9 cellular contexts compared by ENCODE assay signal in genomic region chr20:35662541-35662940, GRCh38. TPM values are rescaled to one million over a fixed set of nuclear protein-coding genes. Genes with fewer than 3 reads are reported as not detected.
DNase-seq lines count a peak whose midpoint lies in the region; ATAC-seq, FAIRE-seq and TF ChIP-seq lines count a peak whose summit lies in the region.
"Had no signal": no experiment of that assay in that cellular context is flagged by ENCODE, and none has a peak within 500 bp of the region (broad histone marks: within the 10 kb centered on the region; RNA-seq: fewer than 3 reads in every experiment).

No MANE protein-coding gene starts in this region.

- CTCF ChIA-PET in GM12878 (lab: Yijun Ruan, JAX) (interaction anchor here (1.8 kb wide), 1 partner anchor 80 kb away, joined by 3 read pairs; no protein-coding TSS in a partner anchor), HEK293T (lab: Yijun Ruan, JAX) (no interaction called here)

- no peak for FAIRE-seq in GM12878 (lab: Jason Lieb, UNC)

- H3K36me3 Mint-ChIP-seq in mesothelial cell of epicardium, result no peaks in the 10 kb centered on the region

- H3K9ac ChIP-seq in GM12878 (ENCODE audit: control insufficient read depth, insufficient read depth, low read length), result peak overlapping the region; percentile 87; the same call in 1 of the 2 replicates

- TF ChIP-seq POLR2A in GM12878 (IDR thresholded peaks at IDR 0.05; ENCODE audit: low read depth, low read length) (no peak), lower leg skin (IDR thresholded peaks at IDR 0.05) (no peak)

- SMC1A ChIA-PET in GM12878 (lab: Charles Lee; ENCODE audit: uncharacterized antibody, unreplicated experiment), result interaction anchor here (0.9 to 4.8 kb wide), 6 partner anchors 38 to 150 kb away, joined by 3 to 28 read pairs (median 4); partner anchors contain the start of gene SPAG4

- H4K20me1 ChIP-seq in GM12878 (ENCODE audit: control insufficient read depth, insufficient read depth), result peaks cover 13% of the 10 kb centered on the region

- WGBS in GM12878 (ENCODE audit: insufficient coverage, insufficient replicate concordance, low lambda C conversion rate, missing lambda C conversion rate), result 0% methylated on average over 2 of the region's 2 CpGs
- WGBS in lower leg skin, 2 donors, result 15 to 17% methylated on average over 2 of the region's 2 CpGs

- in situ Hi-C loops in GM12878 (cut with MboI), result no loop called here

- H3K27ac ChIP-seq in ACC112 (ENCODE audit: low read depth, low read length) (no peak overlapping the region), HL-60 (replicated peaks) (no peak overlapping the region; the same call in 1 of the 2 replicates), GM12878 (ENCODE audit: control insufficient read depth, insufficient read depth) (peak overlapping the region; percentile 25)

- no peak for TF ChIP-seq EP300 in GM12878 (IDR thresholded peaks at IDR 0.05; ENCODE audit: borderline replicate concordance in 1 of 2, control insufficient read depth in 1 of 2, low read depth in 2 of 2, low read length in 2 of 2)

- H3K4me1 Mint-ChIP-seq in mesothelial cell of epicardium, result peaks cover 52% of the 10 kb centered on the region

- ATAC-seq in GM12878, result no peak; the same call in 2 of the 3 replicates
- ATAC-seq in HG03045 (IDR thresholded peaks at IDR 0.05; ENCODE audit: unreplicated experiment), result no peak

- peak overlapping the region; percentile 98 for H3K4me2 ChIP-seq in GM12878 (ENCODE audit: control insufficient read depth, insufficient read depth)

- H2AFZ ChIP-seq in ACC112 (ENCODE audit: low read length, unreplicated experiment) (no peak overlapping the region), GM12878 (ENCODE audit: control insufficient read depth, low read depth, low read length) (no peak overlapping the region)

- BruUV-seq in GM12878 (replicated peaks; lab: Mats Ljungman, UMichigan), result no TSS peak

- TF ChIP-seq RAD21 in GM12878 (IDR thresholded peaks at IDR 0.05; ENCODE audit: insufficient read depth, low read depth, low read length), result no peak

- no peaks in the 10 kb centered on the region for H3K27me3 ChIP-seq in ACC112 (ENCODE audit: insufficient read depth, low read length)
- H3K27me3 ChIP-seq in HL-60 (ENCODE audit: insufficient read depth, poor library complexity, severe bottlenecking), result no peaks in the 10 kb centered on the region
- H3K27me3 ChIP-seq in GM12878 (replicated peaks in 1 of 2; ENCODE audit: control insufficient read depth in 2 of 2, insufficient read depth in 2 of 2, low read length in 1 of 2), result no peaks in the 10 kb centered on the region

- intact Hi-C loops in GM12878 (cut with micrococcal nuclease; ENCODE audit: unreplicated experiment), result no loop called here
- intact Hi-C loops in lower leg skin (cut with DNase I; ENCODE audit: low total_unique reads), result no loop called here
- intact Hi-C loops in posterior cingulate gyrus (cut with DNase I), result loop anchor here (5.0 kb wide), 2 partner anchors 45 to 120 kb away; partner anchors contain the start of genes ERGIC3 and SPAG4

- POLR2A ChIA-PET in GM12878 (lab: Charles Lee) (interaction anchor here (0.6 to 2.9 kb wide), 4 partner anchors 45 to 111 kb away, joined by 3 to 24 read pairs (median 8); partner anchors contain the start of genes RBM39 and SPAG4), HEK293T (lab: Yijun Ruan, JAX) (interaction anchor here (4.2 kb wide), 1 partner anchor 44 kb away, joined by 44 read pairs; the partner anchor contains the start of gene SPAG4)

- TF ChIP-seq CTCF in HL-60 (IDR thresholded peaks at IDR 0.05; ENCODE audit: insufficient read depth, low read length), result no peak
- no peak for TF ChIP-seq CTCF in GM12878 (IDR thresholded peaks at IDR 0.05 in 2 of 3, conservative IDR thresholded peaks at IDR 0.05 in 1 of 3; ENCODE audit: control insufficient read depth in 2 of 3, extremely low read depth in 1 of 3, insufficient read depth in 1 of 3, low read depth in 3 of 3, low read length in 3 of 3)
- TF ChIP-seq CTCF in mesothelial cell of epicardium (IDR thresholded peaks at IDR 0.05; ENCODE audit: unreplicated experiment), result no peak
- no peak for TF ChIP-seq CTCF in lower leg skin (IDR thresholded peaks at IDR 0.05)

- DNase-seq in HL-60 (ENCODE audit: low read depth in 1 of 2, low spot score in 1 of 2) (no peak), GM12878 (ENCODE audit: low read depth, low spot score) (no peak), mesothelial cell of epicardium (ENCODE audit: low spot score in 2 of 2, unreplicated experiment in 2 of 2) (no peak), lower leg skin (ENCODE audit: low spot score in 2 of 2) (no peak), HEK293T (ENCODE audit: extremely low spot score) (no peak), posterior cingulate gyrus (no peak)
- DNase-seq: Right ventricle myocardium superior had no signal

- H3K79me2 ChIP-seq in ACC112 (ENCODE audit: control insufficient read depth, insufficient read depth, low read length, unreplicated experiment) (peaks cover 72% of the 10 kb centered on the region), GM12878 (ENCODE audit: control insufficient read depth, insufficient read depth, low read length) (peaks cover 74% of the 10 kb centered on the region)

- H3K4me1 ChIP-seq in ACC112 (ENCODE audit: control insufficient read depth, insufficient read depth, low read length, unreplicated experiment), result peaks cover 36% of the 10 kb centered on the region
- peaks cover 10% of the 10 kb centered on the region for H3K4me1 ChIP-seq in GM12878 (ENCODE audit: control insufficient read depth, insufficient read depth, low read length)

- peak overlapping the region; percentile 86 for H3K27ac Mint-ChIP-seq in mesothelial cell of epicardium

- H3K9me3 Mint-ChIP-seq in mesothelial cell of epicardium, result no peaks in the 10 kb centered on the region

- H3K9me3 ChIP-seq in GM12878 (replicated peaks; ENCODE audit: control insufficient read depth, insufficient read depth, low read length), result no peaks in the 10 kb centered on the region

- peak overlapping the region; percentile 88 for H3K4me3 ChIP-seq in ACC112 (ENCODE audit: low read depth, low read length)
- H3K4me3 ChIP-seq in HL-60 (replicated peaks; ENCODE audit: insufficient read depth, low read length), result peak overlapping the region; percentile 75
- peak overlapping the region; percentile 87 for H3K4me3 ChIP-seq in GM12878
- no peak overlapping the region for H3K4me3 ChIP-seq in lower leg skin (ENCODE audit: low read depth, poor library complexity, severe bottlenecking)

- RAD21 ChIA-PET in GM12878 (lab: Charles Lee; ENCODE audit: unreplicated experiment), result interaction anchor here (4.5 kb wide), 1 partner anchor 44 kb away, joined by 29 read pairs; no protein-coding TSS in a partner anchor

- H3K27me3 Mint-ChIP-seq in mesothelial cell of epicardium (ENCODE audit: low read depth), result no peaks in the 10 kb centered on the region

- no peaks in the 10 kb centered on the region for H3K36me3 ChIP-seq in ACC112 (ENCODE audit: insufficient read depth, low read length)
- 0 out of 4 replicates have a peak, but pooled peaks cover 0 to 3% of the 10 kb centered on the region in 2 experiments for H3K36me3 ChIP-seq in GM12878 (ENCODE audit: control insufficient read depth in 2 of 2, insufficient read depth in 2 of 2, low read length in 1 of 2)

- H3K4me3 Mint-ChIP-seq in mesothelial cell of epicardium, result peak overlapping the region; percentile 95

RNA-seq across cellular contexts. Expression of gene CPNE1, which starts 2.2 kb away (rescaled TPM):
- total RNA-seq in GM12878 (2013; cell fraction: nucleolus; rRNA removed), result 116 and 119 TPM in 2 replicates
- total RNA-seq in GM12878 (2014; rRNA removed) (185 and 191 TPM in 2 replicates), GM12878 (2014; rRNA removed; fragmentation: Illumina TruSeq; extraction: Trizol) (75.7 and 84.9 TPM in 2 replicates), GM12878 (2021) (209 and 214 TPM in 2 replicates), mesothelial cell of epicardium (221 to 246 TPM (median 238 TPM) in 3 replicates), lower leg skin (100 to 1,000 TPM in 2 of 4 donors, 10 to 100 TPM in 2; 51.8 to 172 (median 122) TPM)
- 241 TPM for polyA plus RNA-seq in GM12878 (2011; ENCODE audit: low read depth)
- polyA plus RNA-seq in GM12878 (2011; rRNA removed) (90.0 and 125 TPM in 2 replicates), GM12878 (2014; fragmentation: Illumina TruSeq; extraction: Trizol) (96.9 and 136 TPM in 2 replicates), GM12878 (2014; fragmentation: Nextera tagmentation; extraction: Ambion mirVana) (100 to 1,000 TPM in 1 of 2 experiments, 10 to 100 TPM in 1; 85.7 to 127 TPM), GM12878 (2014; rRNA removed) (155 and 157 TPM in 2 replicates), GM12878 (2016; fragmentation: Nextera tagmentation; extraction: Ambion mirVana) (100 to 1,000 TPM; 165 to 184 TPM)
- polyA plus RNA-seq in GM12878 (2011; cell fraction: cytosol; rRNA removed), result 216 and 299 TPM in 2 replicates
- polyA plus RNA-seq in GM12878 (2011; cell fraction: nucleus; rRNA removed), result 406 and 469 TPM in 2 replicates
- 202 and 220 TPM in 2 replicates for polyA plus RNA-seq in GM12878 (2012)
- 126 TPM in 2 replicates for polyA minus RNA-seq in GM12878 (2011; rRNA and poly(A)+ RNA removed)
- 71.8 and 78.3 TPM in 2 replicates for polyA minus RNA-seq in GM12878 (2011; cell fraction: cytosol; rRNA and poly(A)+ RNA removed)
- 91.3 and 138 TPM in 2 replicates for polyA minus RNA-seq in GM12878 (2011; cell fraction: nucleus; rRNA and poly(A)+ RNA removed)

RNA-seq across cellular contexts. Expression of gene RBM12, which starts 2.2 kb away (rescaled TPM):
- 119 and 124 TPM in 2 replicates for total RNA-seq in GM12878 (2013; cell fraction: nucleolus; rRNA removed)
- total RNA-seq in GM12878 (2014; rRNA removed) (42.4 and 51.4 TPM in 2 replicates), GM12878 (2014; rRNA removed; fragmentation: Illumina TruSeq; extraction: Trizol) (61.5 and 68.4 TPM in 2 replicates), GM12878 (2021) (119 and 126 TPM in 2 replicates), mesothelial cell of epicardium (154 to 158 TPM (median 156 TPM) in 3 replicates), lower leg skin (10 to 100 TPM; 13.5 to 27.8 (median 21.4) TPM)
- polyA plus RNA-seq in GM12878 (2011; ENCODE audit: low read depth), result 24.1 TPM
- polyA plus RNA-seq in GM12878 (2011; rRNA removed) (142 and 153 TPM in 2 replicates), GM12878 (2014; fragmentation: Illumina TruSeq; extraction: Trizol) (136 and 144 TPM in 2 replicates), GM12878 (2014; fragmentation: Nextera tagmentation; extraction: Ambion mirVana) (10 to 100 TPM in 1 of 2 experiments, 1 to 10 TPM in 1; 4.7 to 11.4 TPM), GM12878 (2014; rRNA removed) (61.5 and 70.9 TPM in 2 replicates), GM12878 (2016; fragmentation: Nextera tagmentation; extraction: Ambion mirVana) (10 to 100 TPM; 46.6 to 48.6 TPM)
- polyA plus RNA-seq in GM12878 (2011; cell fraction: cytosol; rRNA removed), result 123 and 124 TPM in 2 replicates
- polyA plus RNA-seq in GM12878 (2011; cell fraction: nucleus; rRNA removed), result 91.3 and 119 TPM in 2 replicates
- 34.4 and 39.2 TPM in 2 replicates for polyA plus RNA-seq in GM12878 (2012)
- 217 and 230 TPM in 2 replicates for polyA minus RNA-seq in GM12878 (2011; rRNA and poly(A)+ RNA removed)
- 22.3 and 47.3 TPM in 2 replicates for polyA minus RNA-seq in GM12878 (2011; cell fraction: cytosol; rRNA and poly(A)+ RNA removed)
- 25.1 and 56.5 TPM in 2 replicates for polyA minus RNA-seq in GM12878 (2011; cell fraction: nucleus; rRNA and poly(A)+ RNA removed)

RNA-seq across cellular contexts. Expression of gene NFS1, which starts 36.6 kb away (rescaled TPM):
- 33.5 and 39.1 TPM in 2 replicates for total RNA-seq in GM12878 (2013; cell fraction: nucleolus; rRNA removed)
- total RNA-seq in GM12878 (2014; rRNA removed) (36.9 and 46.6 TPM in 2 replicates), GM12878 (2014; rRNA removed; fragmentation: Illumina TruSeq; extraction: Trizol) (26.9 and 28.2 TPM in 2 replicates), GM12878 (2021) (40.2 and 41.0 TPM in 2 replicates), mesothelial cell of epicardium (16.5 to 19.6 TPM (median 18.9 TPM) in 3 replicates), lower leg skin (10 to 100 TPM; 39.6 to 48.4 (median 44.0) TPM)
- 28.4 TPM for polyA plus RNA-seq in GM12878 (2011; ENCODE audit: low read depth)
- polyA plus RNA-seq in GM12878 (2011; rRNA removed) (55.3 and 62.9 TPM in 2 replicates), GM12878 (2014; fragmentation: Illumina TruSeq; extraction: Trizol) (32.3 and 34.4 TPM in 2 replicates), GM12878 (2014; fragmentation: Nextera tagmentation; extraction: Ambion mirVana) (10 to 100 TPM in 1 of 2 experiments, 1 to 10 TPM in 1; 9.2 to 17.8 TPM), GM12878 (2014; rRNA removed) (69.2 and 74.1 TPM in 2 replicates), GM12878 (2016; fragmentation: Nextera tagmentation; extraction: Ambion mirVana) (10 to 100 TPM; 41.1 to 45.0 TPM)
- 66.6 and 112 TPM in 2 replicates for polyA plus RNA-seq in GM12878 (2011; cell fraction: cytosol; rRNA removed)
- 77.6 and 111 TPM in 2 replicates for polyA plus RNA-seq in GM12878 (2011; cell fraction: nucleus; rRNA removed)
- polyA plus RNA-seq in GM12878 (2012), result 19.9 and 31.2 TPM in 2 replicates
- polyA minus RNA-seq in GM12878 (2011; rRNA and poly(A)+ RNA removed), result 43.2 and 49.5 TPM in 2 replicates
- 9.8 and 15.6 TPM in 2 replicates for polyA minus RNA-seq in GM12878 (2011; cell fraction: cytosol; rRNA and poly(A)+ RNA removed)
- 8.1 and 15.0 TPM in 2 replicates for polyA minus RNA-seq in GM12878 (2011; cell fraction: nucleus; rRNA and poly(A)+ RNA removed)

RNA-seq across cellular contexts. Expression of gene ROMO1, which starts 36.7 kb away (rescaled TPM):
- 3.6 and 6.1 TPM in 2 replicates for total RNA-seq in GM12878 (2013; cell fraction: nucleolus; rRNA removed)
- 319 and 354 TPM in 2 replicates for total RNA-seq in GM12878 (2014; rRNA removed)
- 50.9 and 66.5 TPM in 2 replicates for total RNA-seq in GM12878 (2014; rRNA removed; fragmentation: Illumina TruSeq; extraction: Trizol)
- total RNA-seq in GM12878 (2021), result 154 and 161 TPM in 2 replicates
- 238 TPM for polyA plus RNA-seq in GM12878 (2011; ENCODE audit: low read depth)
- polyA plus RNA-seq in GM12878 (2011; rRNA removed), result 50.2 and 103 TPM in 2 replicates
- polyA plus RNA-seq in GM12878 (2011; cell fraction: cytosol; rRNA removed), result 335 and 406 TPM in 2 replicates
- 128 and 138 TPM in 2 replicates for polyA plus RNA-seq in GM12878 (2011; cell fraction: nucleus; rRNA removed)
- polyA plus RNA-seq in GM12878 (2012), result 209 and 246 TPM in 2 replicates
- 3.7 and 23.2 TPM in 2 replicates for polyA plus RNA-seq in GM12878 (2014; fragmentation: Illumina TruSeq; extraction: Trizol)
- polyA plus RNA-seq in GM12878 (2014; fragmentation: Nextera tagmentation; extraction: Ambion mirVana), result 100 to 1,000 TPM; 565 to 631 TPM
- polyA plus RNA-seq in GM12878 (2014; rRNA removed), result 349 and 538 TPM in 2 replicates
- polyA plus RNA-seq in GM12878 (2016; fragmentation: Nextera tagmentation; extraction: Ambion mirVana), result 100 to 1,000 TPM; 502 to 547 TPM
- polyA minus RNA-seq in GM12878 (2011; rRNA and poly(A)+ RNA removed), result 14.2 and 36.2 TPM in 2 replicates
- polyA minus RNA-seq in GM12878 (2011; cell fraction: cytosol; rRNA and poly(A)+ RNA removed), result 25.7 and 29.7 TPM in 2 replicates
- 11.8 and 20.9 TPM in 2 replicates for polyA minus RNA-seq in GM12878 (2011; cell fraction: nucleus; rRNA and poly(A)+ RNA removed)
- total RNA-seq in mesothelial cell of epicardium, result 105 to 107 TPM (median 105 TPM) in 3 replicates
- 100 to 1,000 TPM in 3 of 4 donors, 10 to 100 TPM in 1; 57.4 to 242 (median 150) TPM for total RNA-seq in lower leg skin

RNA-seq across cellular contexts. Expression of gene SPAG4, which starts 46.9 kb away (rescaled TPM):
- total RNA-seq in GM12878 (2013; cell fraction: nucleolus; rRNA removed), result 7.6 and 10.3 TPM in 2 replicates
- total RNA-seq in GM12878 (2014; rRNA removed), result 3.1 and 3.5 TPM in 2 replicates
- total RNA-seq in GM12878 (2014; rRNA removed; fragmentation: Illumina TruSeq; extraction: Trizol), result 2.0 and 2.1 TPM in 2 replicates
- total RNA-seq in GM12878 (2021), result 4.1 and 5.5 TPM in 2 replicates
- 5.1 TPM for polyA plus RNA-seq in GM12878 (2011; ENCODE audit: low read depth)
- 7.4 and 12.5 TPM in 2 replicates for polyA plus RNA-seq in GM12878 (2011; rRNA removed)
- 22.9 and 24.4 TPM in 2 replicates for polyA plus RNA-seq in GM12878 (2011; cell fraction: cytosol; rRNA removed)
- polyA plus RNA-seq in GM12878 (2011; cell fraction: nucleus; rRNA removed), result 36.0 and 72.8 TPM in 2 replicates
- 18.6 and 21.8 TPM in 2 replicates for polyA plus RNA-seq in GM12878 (2012)
- polyA plus RNA-seq in GM12878 (2014; fragmentation: Illumina TruSeq; extraction: Trizol), result 0.27 and 0.90 TPM in 2 replicates
- polyA plus RNA-seq in GM12878 (2014; fragmentation: Nextera tagmentation; extraction: Ambion mirVana), result 1 to 10 TPM; 1.6 to 2.4 TPM
- polyA plus RNA-seq in GM12878 (2014; rRNA removed), result 2.4 and 3.7 TPM in 2 replicates
- polyA plus RNA-seq in GM12878 (2016; fragmentation: Nextera tagmentation; extraction: Ambion mirVana), result 1 to 10 TPM; 1.6 to 3.5 TPM
- 5.4 and 11.1 TPM in 2 replicates for polyA minus RNA-seq in GM12878 (2011; rRNA and poly(A)+ RNA removed)
- polyA minus RNA-seq in GM12878 (2011; cell fraction: cytosol; rRNA and poly(A)+ RNA removed), result 4.5 and 7.2 TPM in 2 replicates
- 5.3 and 6.0 TPM in 2 replicates for polyA minus RNA-seq in GM12878 (2011; cell fraction: nucleus; rRNA and poly(A)+ RNA removed)
- 4.0 to 5.5 TPM (median 4.2 TPM) in 3 replicates for total RNA-seq in mesothelial cell of epicardium
- 1 to 10 TPM in 3 of 4 donors, not detected in 1; 1.2 to 2.5 (median 1.9) TPM for total RNA-seq in lower leg skin
